ENCODE assay signal across 16 cellular contexts in genomic region chr11:95055273-95055897, GRCh38. TPM values are rescaled to one million over a fixed set of nuclear protein-coding genes. Genes with fewer than 3 reads are reported as not detected.
A peak's percentile ranks its signal among the peaks of the same experiment; 100 is the strongest.
DNase-seq lines count a peak whose midpoint lies in the region; ATAC-seq, FAIRE-seq and TF ChIP-seq lines count a peak whose summit lies in the region.
"Had no signal": no experiment of that assay in that cellular context is flagged by ENCODE, and none has a peak within 500 bp of the region (broad histone marks: within the 10 kb centered on the region; RNA-seq: fewer than 3 reads in every experiment).

No MANE protein-coding gene starts in this region.

- H3K27me3 ChIP-seq in tibial nerve = peaks cover 0 to 4% of the 10 kb centered on the region in 2 donors

- H3K27ac ChIP-seq in tibial nerve = no peak overlapping the region
- H3K27ac ChIP-seq: HL-60, left lung had no signal

- no peak overlapping the region for H3K4me3 ChIP-seq in tibial nerve
- H3K4me3 ChIP-seq: left lung had no signal

- TF ChIP-seq EP300 in tibial nerve (IDR thresholded peaks at IDR 0.05) = no peak

- DNase-seq in GM18507 (ENCODE audit: extremely low spot score, insufficient read length, low read depth) = peak; percentile 12
- no peak for DNase-seq in SIG-M5 (lab: John Stamatoyannopoulos, UW)
- DNase-seq in NCI-H128 (lab: John Stamatoyannopoulos, UW; ENCODE audit: unreplicated experiment) = no peak
- DNase-seq in tibial nerve (ENCODE audit: low spot score in 2 of 2) = no peak
- DNase-seq in NCI-H510A (lab: John Stamatoyannopoulos, UW) = no peak
- DNase-seq: activated CD8-positive, alpha-beta memory T cell treated with anti-CD3 and anti-CD28 coated beads, Interleukin-2, amount 50 U/mL, for 48 hours; foreskin melanocyte; left lung; NCI-H524 had no signal

- TF ChIP-seq CTCF in tibial nerve (IDR thresholded peaks at IDR 0.05) = no peak

- H3K36me3 ChIP-seq in tibial nerve = no peaks in the 10 kb centered on the region
- H3K36me3 ChIP-seq: left lung had no signal

- TF ChIP-seq POLR2A in tibial nerve (IDR thresholded peaks at IDR 0.05) = no peak

- 47 to 50% methylated on average over 2 of the region's 2 CpGs for WGBS in tibial nerve, 2 donors

- H3K4me1 ChIP-seq in tibial nerve = no peaks in the 10 kb centered on the region
- H3K4me1 ChIP-seq: left lung had no signal

- FAIRE-seq in GM18507 (lab: Jason Lieb, UNC) = peak; percentile 70

- ATAC-seq in GM19468 (IDR thresholded peaks at IDR 0.05; ENCODE audit: extremely low read depth, unreplicated experiment) (peak; percentile 69), HG02852 (IDR thresholded peaks at IDR 0.05; ENCODE audit: unreplicated experiment) (peak; percentile 99), HG03457 (IDR thresholded peaks at IDR 0.05; ENCODE audit: unreplicated experiment) (peak; percentile 93)
- ATAC-seq: left lung had no signal

- H3K9me3 ChIP-seq in tibial nerve = no peaks in the 10 kb centered on the region
- H3K9me3 ChIP-seq: left lung had no signal

RNA-seq across cellular contexts. Expression of gene KDM4F, which starts 6.2 kb away (rescaled TPM):
- not detected for total RNA-seq in tibial nerve
- total RNA-seq: left lung, MCF 10A, skeletal muscle tissue, urinary bladder had no signal

RNA-seq across cellular contexts. Expression of gene SRSF8, which starts 11.3 kb away (rescaled TPM):
- total RNA-seq in tibial nerve = 10 to 100 TPM; 41.4 to 79.8 (median 49.1) TPM

RNA-seq across cellular contexts. Expression of gene KDM4E, which starts 30.3 kb away (rescaled TPM):
- not detected for total RNA-seq in tibial nerve
- total RNA-seq: left lung, MCF 10A, skeletal muscle tissue, urinary bladder had no signal

RNA-seq across cellular contexts. Expression of gene ENDOD1, which starts 34.3 kb away (rescaled TPM):
- total RNA-seq in tibial nerve = 100 to 1,000 TPM; 106 to 210 (median 154) TPM
